In the genomic region with DNA sequence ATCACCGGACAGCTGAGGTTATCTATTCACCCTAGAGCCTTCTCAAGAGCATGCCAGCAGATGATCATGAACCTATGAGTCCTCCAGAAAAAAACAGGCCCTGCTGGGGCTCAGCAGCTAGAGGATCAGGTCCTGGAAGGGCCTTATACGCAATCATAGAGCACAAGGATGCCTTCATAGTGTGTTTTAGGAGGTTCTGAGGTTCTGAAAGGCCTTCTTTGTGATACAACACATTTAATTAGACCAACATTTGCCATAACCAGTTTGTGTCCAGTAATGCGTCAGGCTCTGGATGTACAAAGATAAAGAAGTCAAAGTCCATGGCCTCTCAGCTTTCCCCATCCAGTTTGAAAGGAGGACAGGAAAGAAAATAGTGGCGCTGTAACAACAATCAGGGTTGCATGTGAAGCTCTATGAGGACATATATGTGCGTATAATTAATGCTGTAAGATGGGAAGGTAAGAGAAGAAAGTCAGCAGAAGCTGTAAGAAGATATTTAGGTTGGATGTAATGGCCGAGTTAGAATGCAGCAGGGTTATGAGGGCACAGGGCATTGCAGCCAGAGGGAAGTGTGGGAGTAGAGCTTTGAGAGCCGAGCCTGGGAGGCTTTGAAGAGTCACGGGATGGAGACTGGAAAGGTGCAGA, we compare ENCODE assay signal across 1 cellular context.
A peak's percentile ranks its signal among the peaks of the same experiment; 100 is the strongest.
TF ChIP-seq lines count a peak whose summit lies in the region.

No MANE protein-coding gene starts in this region.

TF ChIP-seq in HepG2, 621 proteins besides CTCF, POLR2A, EP300 and RAD21 (continued from another document and continues in another):
- TF ChIP-seq, protein P1, sequence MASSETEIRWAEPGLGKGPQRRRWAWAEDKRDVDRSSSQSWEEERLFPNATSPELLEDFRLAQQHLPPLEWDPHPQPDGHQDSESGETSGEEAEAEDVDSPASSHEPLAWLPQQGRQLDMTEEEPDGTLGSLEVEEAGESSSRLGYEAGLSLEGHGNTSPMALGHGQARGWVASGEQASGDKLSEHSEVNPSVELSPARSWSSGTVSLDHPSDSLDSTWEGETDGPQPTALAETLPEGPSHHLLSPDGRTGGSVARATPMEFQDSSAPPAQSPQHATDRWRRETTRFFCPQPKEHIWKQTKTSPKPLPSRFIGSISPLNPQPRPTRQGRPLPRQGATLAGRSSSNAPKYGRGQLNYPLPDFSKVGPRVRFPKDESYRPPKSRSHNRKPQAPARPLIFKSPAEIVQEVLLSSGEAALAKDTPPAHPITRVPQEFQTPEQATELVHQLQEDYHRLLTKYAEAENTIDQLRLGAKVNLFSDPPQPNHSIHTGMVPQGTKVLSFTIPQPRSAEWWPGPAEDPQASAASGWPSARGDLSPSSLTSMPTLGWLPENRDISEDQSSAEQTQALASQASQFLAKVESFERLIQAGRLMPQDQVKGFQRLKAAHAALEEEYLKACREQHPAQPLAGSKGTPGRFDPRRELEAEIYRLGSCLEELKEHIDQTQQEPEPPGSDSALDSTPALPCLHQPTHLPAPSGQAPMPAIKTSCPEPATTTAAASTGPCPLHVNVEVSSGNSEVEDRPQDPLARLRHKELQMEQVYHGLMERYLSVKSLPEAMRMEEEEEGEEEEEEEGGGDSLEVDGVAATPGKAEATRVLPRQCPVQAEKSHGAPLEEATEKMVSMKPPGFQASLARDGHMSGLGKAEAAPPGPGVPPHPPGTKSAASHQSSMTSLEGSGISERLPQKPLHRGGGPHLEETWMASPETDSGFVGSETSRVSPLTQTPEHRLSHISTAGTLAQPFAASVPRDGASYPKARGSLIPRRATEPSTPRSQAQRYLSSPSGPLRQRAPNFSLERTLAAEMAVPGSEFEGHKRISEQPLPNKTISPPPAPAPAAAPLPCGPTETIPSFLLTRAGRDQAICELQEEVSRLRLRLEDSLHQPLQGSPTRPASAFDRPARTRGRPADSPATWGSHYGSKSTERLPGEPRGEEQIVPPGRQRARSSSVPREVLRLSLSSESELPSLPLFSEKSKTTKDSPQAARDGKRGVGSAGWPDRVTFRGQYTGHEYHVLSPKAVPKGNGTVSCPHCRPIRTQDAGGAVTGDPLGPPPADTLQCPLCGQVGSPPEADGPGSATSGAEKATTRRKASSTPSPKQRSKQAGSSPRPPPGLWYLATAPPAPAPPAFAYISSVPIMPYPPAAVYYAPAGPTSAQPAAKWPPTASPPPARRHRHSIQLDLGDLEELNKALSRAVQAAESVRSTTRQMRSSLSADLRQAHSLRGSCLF (CRISPR knock-in tag; IDR thresholded peaks at IDR 0.05; ENCODE audit: borderline replicate concordance), result no peak
- TF ChIP-seq RFXANK (CRISPR knock-in tag; IDR thresholded peaks at IDR 0.05) (no peak), ZSCAN20 (CRISPR knock-in tag; IDR thresholded peaks at IDR 0.05; ENCODE audit: borderline replicate concordance) (no peak), YEATS4 (CRISPR knock-in tag; IDR thresholded peaks at IDR 0.05; ENCODE audit: borderline replicate concordance) (peak; percentile 63; the same call in 1 of the 2 replicates), ZNF224 (CRISPR knock-in tag; IDR thresholded peaks at IDR 0.05) (no peak), KDM6A (CRISPR knock-in tag; IDR thresholded peaks at IDR 0.05; ENCODE audit: low read depth) (peak; percentile 83), NONO (IDR thresholded peaks at IDR 0.05) (no peak), NONO (CRISPR knock-in tag; conservative IDR thresholded peaks at IDR 0.05) (0 out of 2 replicates have a peak, but pooled peaks have one; percentile 38), GTF2F1 (IDR thresholded peaks at IDR 0.05; ENCODE audit: low read length) (no peak), ZNF3 (CRISPR knock-in tag; IDR thresholded peaks at IDR 0.05) (peak; percentile 31; the same call in 1 of the 2 replicates), JUND (CRISPR knock-in tag; IDR thresholded peaks at IDR 0.05) (no peak), MED1 (CRISPR knock-in tag; IDR thresholded peaks at IDR 0.05) (peak; percentile 75), DPF2 (CRISPR knock-in tag; IDR thresholded peaks at IDR 0.05; ENCODE audit: borderline replicate concordance, low read depth) (no peak), POGZ (CRISPR knock-in tag; IDR thresholded peaks at IDR 0.05) (peak; percentile 86), TP53 (CRISPR knock-in tag; conservative IDR thresholded peaks at IDR 0.05) (no peak), KDM4B (CRISPR knock-in tag; IDR thresholded peaks at IDR 0.05) (0 out of 2 replicates have a peak, but pooled peaks have one; percentile 34), PHB2 (IDR thresholded peaks at IDR 0.05; ENCODE audit: partially characterized antibody) (no peak), FOXA1 (IDR thresholded peaks at IDR 0.05) (no peak), FOXA1 (CRISPR knock-in tag; IDR thresholded peaks at IDR 0.05) (peak; percentile 4), WIZ (CRISPR knock-in tag; IDR thresholded peaks at IDR 0.05) (peak; percentile 91), ZNF878 (CRISPR knock-in tag; IDR thresholded peaks at IDR 0.05) (peak; percentile 65; the same call in 1 of the 2 replicates), HDAC2 (CRISPR knock-in tag; IDR thresholded peaks at IDR 0.05) (peak; percentile 81), KMT2B (CRISPR knock-in tag; IDR thresholded peaks at IDR 0.05) (peak; percentile 42; the same call in 1 of the 2 replicates), DMAP1 (CRISPR knock-in tag; IDR thresholded peaks at IDR 0.05) (peak; percentile 48; the same call in 1 of the 2 replicates), GFI1 (CRISPR knock-in tag; IDR thresholded peaks at IDR 0.05; ENCODE audit: borderline replicate concordance) (peak; percentile 58; the same call in 1 of the 2 replicates)
- TF ChIP-seq, protein P2, sequence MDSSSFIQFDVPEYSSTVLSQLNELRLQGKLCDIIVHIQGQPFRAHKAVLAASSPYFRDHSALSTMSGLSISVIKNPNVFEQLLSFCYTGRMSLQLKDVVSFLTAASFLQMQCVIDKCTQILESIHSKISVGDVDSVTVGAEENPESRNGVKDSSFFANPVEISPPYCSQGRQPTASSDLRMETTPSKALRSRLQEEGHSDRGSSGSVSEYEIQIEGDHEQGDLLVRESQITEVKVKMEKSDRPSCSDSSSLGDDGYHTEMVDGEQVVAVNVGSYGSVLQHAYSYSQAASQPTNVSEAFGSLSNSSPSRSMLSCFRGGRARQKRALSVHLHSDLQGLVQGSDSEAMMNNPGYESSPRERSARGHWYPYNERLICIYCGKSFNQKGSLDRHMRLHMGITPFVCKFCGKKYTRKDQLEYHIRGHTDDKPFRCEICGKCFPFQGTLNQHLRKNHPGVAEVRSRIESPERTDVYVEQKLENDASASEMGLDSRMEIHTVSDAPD (CRISPR knock-in tag; IDR thresholded peaks at IDR 0.05), result peak; percentile 90
- TF ChIP-seq, protein P3, sequence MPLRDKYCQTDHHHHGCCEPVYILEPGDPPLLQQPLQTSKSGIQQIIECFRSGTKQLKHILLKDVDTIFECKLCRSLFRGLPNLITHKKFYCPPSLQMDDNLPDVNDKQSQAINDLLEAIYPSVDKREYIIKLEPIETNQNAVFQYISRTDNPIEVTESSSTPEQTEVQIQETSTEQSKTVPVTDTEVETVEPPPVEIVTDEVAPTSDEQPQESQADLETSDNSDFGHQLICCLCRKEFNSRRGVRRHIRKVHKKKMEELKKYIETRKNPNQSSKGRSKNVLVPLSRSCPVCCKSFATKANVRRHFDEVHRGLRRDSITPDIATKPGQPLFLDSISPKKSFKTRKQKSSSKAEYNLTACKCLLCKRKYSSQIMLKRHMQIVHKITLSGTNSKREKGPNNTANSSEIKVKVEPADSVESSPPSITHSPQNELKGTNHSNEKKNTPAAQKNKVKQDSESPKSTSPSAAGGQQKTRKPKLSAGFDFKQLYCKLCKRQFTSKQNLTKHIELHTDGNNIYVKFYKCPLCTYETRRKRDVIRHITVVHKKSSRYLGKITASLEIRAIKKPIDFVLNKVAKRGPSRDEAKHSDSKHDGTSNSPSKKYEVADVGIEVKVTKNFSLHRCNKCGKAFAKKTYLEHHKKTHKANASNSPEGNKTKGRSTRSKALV (CRISPR knock-in tag; IDR thresholded peaks at IDR 0.05), result no peak
- TF ChIP-seq, protein P4, sequence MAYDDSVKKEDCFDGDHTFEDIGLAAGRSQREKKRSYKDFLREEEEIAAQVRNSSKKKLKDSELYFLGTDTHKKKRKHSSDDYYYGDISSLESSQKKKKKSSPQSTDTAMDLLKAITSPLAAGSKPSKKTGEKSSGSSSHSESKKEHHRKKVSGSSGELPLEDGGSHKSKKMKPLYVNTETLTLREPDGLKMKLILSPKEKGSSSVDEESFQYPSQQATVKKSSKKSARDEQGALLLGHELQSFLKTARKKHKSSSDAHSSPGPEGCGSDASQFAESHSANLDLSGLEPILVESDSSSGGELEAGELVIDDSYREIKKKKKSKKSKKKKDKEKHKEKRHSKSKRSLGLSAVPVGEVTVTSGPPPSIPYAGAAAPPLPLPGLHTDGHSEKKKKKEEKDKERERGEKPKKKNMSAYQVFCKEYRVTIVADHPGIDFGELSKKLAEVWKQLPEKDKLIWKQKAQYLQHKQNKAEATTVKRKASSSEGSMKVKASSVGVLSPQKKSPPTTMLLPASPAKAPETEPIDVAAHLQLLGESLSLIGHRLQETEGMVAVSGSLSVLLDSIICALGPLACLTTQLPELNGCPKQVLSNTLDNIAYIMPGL (CRISPR knock-in tag; IDR thresholded peaks at IDR 0.05; ENCODE audit: borderline replicate concordance in 1 of 2, low read depth in 1 of 2), result peak in 1 of 2 experiments; percentile 22; a peak in 1 of 4 replicates
- TF ChIP-seq, protein P5, sequence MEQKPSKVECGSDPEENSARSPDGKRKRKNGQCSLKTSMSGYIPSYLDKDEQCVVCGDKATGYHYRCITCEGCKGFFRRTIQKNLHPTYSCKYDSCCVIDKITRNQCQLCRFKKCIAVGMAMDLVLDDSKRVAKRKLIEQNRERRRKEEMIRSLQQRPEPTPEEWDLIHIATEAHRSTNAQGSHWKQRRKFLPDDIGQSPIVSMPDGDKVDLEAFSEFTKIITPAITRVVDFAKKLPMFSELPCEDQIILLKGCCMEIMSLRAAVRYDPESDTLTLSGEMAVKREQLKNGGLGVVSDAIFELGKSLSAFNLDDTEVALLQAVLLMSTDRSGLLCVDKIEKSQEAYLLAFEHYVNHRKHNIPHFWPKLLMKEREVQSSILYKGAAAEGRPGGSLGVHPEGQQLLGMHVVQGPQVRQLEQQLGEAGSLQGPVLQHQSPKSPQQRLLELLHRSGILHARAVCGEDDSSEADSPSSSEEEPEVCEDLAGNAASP (CRISPR knock-in tag; IDR thresholded peaks at IDR 0.05; ENCODE audit: borderline replicate concordance), result 0 out of 2 replicates have a peak, but pooled peaks have one; percentile 19
- TF ChIP-seq, protein P6, sequence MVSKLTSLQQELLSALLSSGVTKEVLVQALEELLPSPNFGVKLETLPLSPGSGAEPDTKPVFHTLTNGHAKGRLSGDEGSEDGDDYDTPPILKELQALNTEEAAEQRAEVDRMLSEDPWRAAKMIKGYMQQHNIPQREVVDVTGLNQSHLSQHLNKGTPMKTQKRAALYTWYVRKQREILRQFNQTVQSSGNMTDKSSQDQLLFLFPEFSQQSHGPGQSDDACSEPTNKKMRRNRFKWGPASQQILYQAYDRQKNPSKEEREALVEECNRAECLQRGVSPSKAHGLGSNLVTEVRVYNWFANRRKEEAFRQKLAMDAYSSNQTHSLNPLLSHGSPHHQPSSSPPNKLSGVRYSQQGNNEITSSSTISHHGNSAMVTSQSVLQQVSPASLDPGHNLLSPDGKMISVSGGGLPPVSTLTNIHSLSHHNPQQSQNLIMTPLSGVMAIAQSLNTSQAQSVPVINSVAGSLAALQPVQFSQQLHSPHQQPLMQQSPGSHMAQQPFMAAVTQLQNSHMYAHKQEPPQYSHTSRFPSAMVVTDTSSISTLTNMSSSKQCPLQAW (CRISPR knock-in tag; IDR thresholded peaks at IDR 0.05), result peak; percentile 55; the same call in 1 of the 2 replicates
- TF ChIP-seq, protein P7, sequence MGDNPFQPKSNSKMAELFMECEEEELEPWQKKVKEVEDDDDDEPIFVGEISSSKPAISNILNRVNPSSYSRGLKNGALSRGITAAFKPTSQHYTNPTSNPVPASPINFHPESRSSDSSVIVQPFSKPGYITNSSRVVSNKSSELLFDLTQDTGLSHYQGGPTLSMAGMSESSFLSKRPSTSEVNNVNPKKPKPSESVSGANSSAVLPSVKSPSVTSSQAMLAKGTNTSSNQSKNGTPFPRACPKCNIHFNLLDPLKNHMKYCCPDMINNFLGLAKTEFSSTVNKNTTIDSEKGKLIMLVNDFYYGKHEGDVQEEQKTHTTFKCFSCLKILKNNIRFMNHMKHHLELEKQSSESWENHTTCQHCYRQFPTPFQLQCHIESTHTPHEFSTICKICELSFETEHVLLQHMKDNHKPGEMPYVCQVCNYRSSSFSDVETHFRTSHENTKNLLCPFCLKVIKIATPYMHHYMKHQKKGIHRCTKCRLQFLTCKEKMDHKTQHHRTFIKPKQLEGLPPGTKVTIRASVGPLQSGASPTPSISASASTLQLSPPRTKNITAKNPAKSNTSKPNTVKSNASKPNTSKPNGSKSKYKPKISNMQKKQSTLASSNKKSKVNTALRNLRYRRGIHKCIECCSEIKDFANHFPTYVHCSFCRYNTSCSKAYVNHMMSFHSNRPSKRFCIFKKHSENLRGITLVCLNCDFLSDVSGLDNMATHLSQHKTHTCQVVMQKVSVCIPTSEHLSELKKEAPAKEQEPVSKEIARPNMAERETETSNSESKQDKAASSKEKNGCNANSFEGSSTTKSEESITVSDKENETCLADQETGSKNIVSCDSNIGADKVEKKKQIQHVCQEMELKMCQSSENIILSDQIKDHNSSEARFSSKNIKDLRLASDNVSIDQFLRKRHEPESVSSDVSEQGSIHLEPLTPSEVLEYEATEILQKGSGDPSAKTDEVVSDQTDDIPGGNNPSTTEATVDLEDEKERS (CRISPR knock-in tag; IDR thresholded peaks at IDR 0.05), result peak; percentile 81; the same call in 1 of the 2 replicates
- TF ChIP-seq, protein P8, sequence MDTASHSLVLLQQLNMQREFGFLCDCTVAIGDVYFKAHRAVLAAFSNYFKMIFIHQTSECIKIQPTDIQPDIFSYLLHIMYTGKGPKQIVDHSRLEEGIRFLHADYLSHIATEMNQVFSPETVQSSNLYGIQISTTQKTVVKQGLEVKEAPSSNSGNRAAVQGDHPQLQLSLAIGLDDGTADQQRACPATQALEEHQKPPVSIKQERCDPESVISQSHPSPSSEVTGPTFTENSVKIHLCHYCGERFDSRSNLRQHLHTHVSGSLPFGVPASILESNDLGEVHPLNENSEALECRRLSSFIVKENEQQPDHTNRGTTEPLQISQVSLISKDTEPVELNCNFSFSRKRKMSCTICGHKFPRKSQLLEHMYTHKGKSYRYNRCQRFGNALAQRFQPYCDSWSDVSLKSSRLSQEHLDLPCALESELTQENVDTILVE (CRISPR knock-in tag; IDR thresholded peaks at IDR 0.05), result 0 out of 2 replicates have a peak, but pooled peaks have one; percentile 30
- TF ChIP-seq, protein P9, sequence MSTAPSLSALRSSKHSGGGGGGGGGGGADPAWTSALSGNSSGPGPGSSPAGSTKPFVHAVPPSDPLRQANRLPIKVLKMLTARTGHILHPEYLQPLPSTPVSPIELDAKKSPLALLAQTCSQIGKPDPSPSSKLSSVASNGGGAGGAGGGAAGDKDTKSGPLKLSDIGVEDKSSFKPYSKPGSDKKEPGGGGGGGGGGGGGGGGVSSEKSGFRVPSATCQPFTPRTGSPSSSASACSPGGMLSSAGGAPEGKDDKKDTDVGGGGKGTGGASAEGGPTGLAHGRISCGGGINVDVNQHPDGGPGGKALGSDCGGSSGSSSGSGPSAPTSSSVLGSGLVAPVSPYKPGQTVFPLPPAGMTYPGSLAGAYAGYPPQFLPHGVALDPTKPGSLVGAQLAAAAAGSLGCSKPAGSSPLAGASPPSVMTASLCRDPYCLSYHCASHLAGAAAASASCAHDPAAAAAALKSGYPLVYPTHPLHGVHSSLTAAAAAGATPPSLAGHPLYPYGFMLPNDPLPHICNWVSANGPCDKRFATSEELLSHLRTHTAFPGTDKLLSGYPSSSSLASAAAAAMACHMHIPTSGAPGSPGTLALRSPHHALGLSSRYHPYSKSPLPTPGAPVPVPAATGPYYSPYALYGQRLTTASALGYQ (CRISPR knock-in tag; IDR thresholded peaks at IDR 0.05), result peak; percentile 63; the same call in 1 of the 2 replicates
